Comparison of ENCODE assay signal across 1 cellular context in genomic region chr21:38490411-38491020, GRCh38.
TF ChIP-seq lines count a peak whose summit lies in the region.

No MANE protein-coding gene starts in this region.

TF ChIP-seq in H1, 55 proteins besides CTCF, POLR2A, EP300 and RAD21:
- TF ChIP-seq CBX5 (IDR thresholded peaks at IDR 0.05; ENCODE audit: low read depth, low read length), result no peak
- no peak for TF ChIP-seq JUND (IDR thresholded peaks at IDR 0.05; ENCODE audit: low read length)
- no peak for TF ChIP-seq GABPA (IDR thresholded peaks at IDR 0.05; ENCODE audit: borderline replicate concordance, insufficient read depth, low read length)
- TF ChIP-seq SRF (IDR thresholded peaks at IDR 0.05; ENCODE audit: low read depth, low read length), result no peak
- TF ChIP-seq USF2 (IDR thresholded peaks at IDR 0.05; ENCODE audit: low read length), result no peak
- no peak for TF ChIP-seq CHD1 (IDR thresholded peaks at IDR 0.05; ENCODE audit: low read depth, low read length)
- TF ChIP-seq HDAC2 (IDR thresholded peaks at IDR 0.05; ENCODE audit: borderline replicate concordance in 1 of 2, low read depth in 2 of 2, low read length in 2 of 2), result no peak
- no peak for TF ChIP-seq ASH2L (IDR thresholded peaks at IDR 0.05; ENCODE audit: low read length)
- no peak for TF ChIP-seq POLR2AphosphoS5 (IDR thresholded peaks at IDR 0.05; ENCODE audit: low read depth, low read length)
- TF ChIP-seq JUN (IDR thresholded peaks at IDR 0.05; ENCODE audit: low read depth, low read length), result no peak
- TF ChIP-seq BCL11A (IDR thresholded peaks at IDR 0.05; ENCODE audit: low read depth in 2 of 2, low read length in 2 of 2), result no peak
- no peak for TF ChIP-seq NRF1 (IDR thresholded peaks at IDR 0.05; ENCODE audit: low read depth, low read length)
- no peak for TF ChIP-seq BRCA1 (IDR thresholded peaks at IDR 0.05; ENCODE audit: low read depth, low read length)
- TF ChIP-seq CHD2 (IDR thresholded peaks at IDR 0.05; ENCODE audit: low read length), result no peak
- no peak for TF ChIP-seq SIX5 (IDR thresholded peaks at IDR 0.05; ENCODE audit: low read depth, low read length)
- no peak for TF ChIP-seq MAFK (IDR thresholded peaks at IDR 0.05; ENCODE audit: low read depth, low read length)
- no peak for TF ChIP-seq RFX5 (IDR thresholded peaks at IDR 0.05; ENCODE audit: borderline replicate concordance, low read depth, low read length)
- no peak for TF ChIP-seq TCF12 (IDR thresholded peaks at IDR 0.05; ENCODE audit: low read depth, low read length)
- no peak for TF ChIP-seq TAF1 (IDR thresholded peaks at IDR 0.05; ENCODE audit: low read depth, low read length)
